27 cellular contexts compared by ENCODE assay signal in the genomic region with DNA sequence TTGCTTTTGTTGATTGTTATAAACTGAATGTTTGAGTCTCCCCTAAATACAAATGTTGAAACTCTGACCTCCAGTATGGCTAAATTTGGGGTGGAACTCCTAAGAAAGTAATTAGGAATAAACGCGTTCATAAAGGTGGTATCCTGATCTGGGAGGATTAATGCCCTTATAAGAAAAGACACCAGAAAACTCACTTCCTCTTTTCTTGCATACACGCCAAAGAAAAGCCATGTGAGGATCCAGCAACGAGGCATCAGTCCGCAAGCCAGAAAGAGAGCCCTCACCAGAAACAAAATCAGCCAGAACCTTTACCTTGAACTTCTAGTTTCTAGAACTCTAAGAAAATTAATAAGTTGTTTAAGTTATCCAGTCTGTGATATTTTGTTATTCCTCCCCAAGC. TPM values are rescaled to one million over a fixed set of nuclear protein-coding genes. Genes with fewer than 3 reads are reported as not detected.
DNase-seq lines count a peak whose midpoint lies in the region; ATAC-seq and TF ChIP-seq lines count a peak whose summit lies in the region.
"Had no signal": no experiment of that assay in that cellular context is flagged by ENCODE, and none has a peak within 500 bp of the region (broad histone marks: within the 10 kb centered on the region; RNA-seq: fewer than 3 reads in every experiment).

No MANE protein-coding gene starts in this region.

- intact Hi-C loops in left colon (cut with DNase I, micrococcal nuclease), result no loop called here

- H3K4me3 ChIP-seq in NB4 (ENCODE audit: low read depth, low read length), result no peak overlapping the region
- H3K4me3 ChIP-seq: Peyer's patch, SJSA1 had no signal

- no peak for ATAC-seq in GM18861 (IDR thresholded peaks at IDR 0.05; ENCODE audit: unreplicated experiment)
- ATAC-seq in left colon, result no peak
- ATAC-seq in GM21619 (IDR thresholded peaks at IDR 0.05; ENCODE audit: unreplicated experiment), result no peak
- ATAC-seq: HCT116, T-cell had no signal

- no peak for TF ChIP-seq CTCF in NB4 (IDR thresholded peaks at IDR 0.05; ENCODE audit: low read depth, low read length)

- DNase-seq in SIG-M5 treated with dmso at 0.1 percent for 504 hours (lab: John Stamatoyannopoulos, UW; ENCODE audit: unreplicated experiment) (peak; percentile 26), SIG-M5 (lab: John Stamatoyannopoulos, UW) (no peak), NB4 (ENCODE audit: low read depth) (peak; percentile 16), RPMI8226 (peak; percentile 9), NCI-H524 (lab: John Stamatoyannopoulos, UW) (no peak), left colon (no peak)
- DNase-seq: CD8-positive, alpha-beta memory T cell; DMS 273 treated with DMSO at 0.1 percent for 48 hours; DMS79; EL; GDM1; GOT3; NCI-H1092 treated with DMSO at 0.1 percent for 48 hours; NCI-H1436 treated with DMSO at 0.1 percent for 48 hours; NCI-H187 treated with DMSO at 0.1 percent for 48 hours; NCI-H2171 treated with DMSO at 0.1 percent for 48 hours; NCI-H345; NCI-H524 treated with DMSO at 0.1 percent for 48 hours; NCI-H774; OCI-M1; Peyer's patch; T-cell had no signal

- TF ChIP-seq POLR2A in NB4 (IDR thresholded peaks at IDR 0.05; ENCODE audit: extremely low read depth, insufficient read length), result no peak

RNA-seq across cellular contexts. Expression of a gene that starts 37.4 kb away (rescaled TPM):
- total RNA-seq in left colon, result 10 to 100 TPM; 43.6 to 58.0 TPM

RNA-seq across cellular contexts. Expression of a gene that starts 37.5 kb away (rescaled TPM):
- total RNA-seq in left colon, result under 1 TPM; 0.42 to 0.98 TPM
- total RNA-seq: B cell, Peyer's patch had no signal

Comparison
In these comparisons a context has a peak if more than half of its experiments do, and no peak if none do; other contexts are left out.
1. DNase-seq: peak in SIG-M5 treated with dmso at 0.1 percent for 504 hours (single experiment), NB4 (single experiment) and RPMI8226 (single experiment); none in SIG-M5 (single experiment), NCI-H524 (0 of 2) and left colon (0 of 2).